23 cellular contexts compared by ENCODE assay signal in genomic region chr15:100206643-100207042, GRCh38.
"Had no signal": no experiment of that assay in that cellular context is flagged by ENCODE, and none has a peak within 500 bp of the region (broad histone marks: within the 10 kb centered on the region; RNA-seq: fewer than 3 reads in every experiment).

No MANE protein-coding gene starts in this region.

- ATAC-seq: naive thymus-derived CD8-positive, alpha-beta T cell had no signal

- DNase-seq: activated CD4-positive, alpha-beta T cell treated with anti-CD3 and anti-CD28 coated beads for 1 hour; activated CD8-positive, alpha-beta memory T cell treated with anti-CD3 and anti-CD28 coated beads for 24 hours; activated CD8-positive, alpha-beta memory T cell treated with anti-CD3 and anti-CD28 coated beads, Interleukin-2, amount 50 U/mL, for 48 hours; activated effector memory CD4-positive, alpha-beta T cell treated with Interleukin-2 at 50 U/mL for 16 hours; activated naive CD4-positive, alpha-beta T cell treated with anti-CD3 and anti-CD28 coated beads, Interleukin-2, amount 50 U/mL, for 16 hours; activated T-cell treated with anti-CD3 and anti-CD28 coated beads, Interleukin-2, amount 50 U/mL, for 48 hours; aorta; effector CD4-positive, alpha-beta T cell; esophagus squamous epithelium; hypothalamus; kidney glomerular epithelial cell; naive thymus-derived CD8-positive, alpha-beta T cell; retina; stimulated activated CD4-positive, alpha-beta T cell treated with anti-CD3 and anti-CD28 coated beads, Interleukin-15, amount 100 ng/mL, for 24 hours; stimulated activated CD4-positive, alpha-beta T cell treated with anti-CD3 and anti-CD28 coated beads, Interleukin-2, amount 100 ng/mL, for 48 hours; upper lobe of right lung had no signal

- H3K9me3 ChIP-seq: breast epithelium, esophagus squamous epithelium, neutrophil, upper lobe of right lung had no signal

- H3K4me1 ChIP-seq: breast epithelium, parathyroid adenoma, upper lobe of right lung had no signal

- H3K4me3 ChIP-seq: breast epithelium, esophagus squamous epithelium, skin epidermis, upper lobe of right lung had no signal

- H3K27ac Mint-ChIP-seq: memory B cell; stimulated activated naive CD8-positive, alpha-beta T cell treated with anti-CD3 and anti-CD28 coated beads, Interleukin-15, Interleukin-2, amounts not matched to agents 100 ng/mL and 50 ng/mL, for 24 hours; T-helper 1 cell treated with Interleukin-12 subunit alpha and Interleukin-12 subunit beta and Interleukin-4 antibody, amounts not matched to agents 30 μg/mL and 1 μg/mL, for 36 hours had no signal

- H3K27ac ChIP-seq: breast epithelium, neutrophil, parathyroid adenoma, upper lobe of right lung had no signal

- H3K36me3 Mint-ChIP-seq: memory B cell had no signal

- H3K36me3 ChIP-seq: breast epithelium, esophagus squamous epithelium, neutrophil, upper lobe of right lung had no signal

- H3K9me3 Mint-ChIP-seq: memory B cell; naive thymus-derived CD8-positive, alpha-beta T cell; stimulated activated naive CD8-positive, alpha-beta T cell treated with anti-CD3 and anti-CD28 coated beads, Interleukin-15, Interleukin-2, amounts not matched to agents 100 ng/mL and 50 ng/mL, for 24 hours; T-helper 1 cell treated with Interleukin-12 subunit alpha and Interleukin-12 subunit beta and Interleukin-4 antibody, amounts not matched to agents 30 μg/mL and 1 μg/mL, for 36 hours had no signal

- H3K27me3 ChIP-seq: breast epithelium, esophagus squamous epithelium, neutrophil, upper lobe of right lung had no signal

- H3K4me3 Mint-ChIP-seq: memory B cell; naive thymus-derived CD8-positive, alpha-beta T cell; stimulated activated naive CD8-positive, alpha-beta T cell treated with anti-CD3 and anti-CD28 coated beads, Interleukin-15, Interleukin-2, amounts not matched to agents 100 ng/mL and 50 ng/mL, for 24 hours; T-helper 1 cell treated with Interleukin-12 subunit alpha and Interleukin-12 subunit beta and Interleukin-4 antibody, amounts not matched to agents 30 μg/mL and 1 μg/mL, for 36 hours had no signal
